ENCODE assay signal across 34 cellular contexts in genomic region chr11:110720646-110721283, GRCh38. TPM values are rescaled to one million over a fixed set of nuclear protein-coding genes. Genes with fewer than 3 reads are reported as not detected.
DNase-seq lines count a peak whose midpoint lies in the region; ATAC-seq and TF ChIP-seq lines count a peak whose summit lies in the region.
"Had no signal": no experiment of that assay in that cellular context is flagged by ENCODE, and none has a peak within 500 bp of the region (broad histone marks: within the 10 kb centered on the region; RNA-seq: fewer than 3 reads in every experiment).

No MANE protein-coding gene starts in this region.

- H3K9me3 Mint-ChIP-seq in mesothelial cell of epicardium (peaks cover 4% of the 10 kb centered on the region), WTC11 (no peaks in the 10 kb centered on the region)
- H3K9me3 Mint-ChIP-seq: activated CD4-positive, alpha-beta T cell treated with anti-CD3 and anti-CD28 coated beads, Interleukin-2, amount 10 ng/mL, durations not matched to agents 7 days and 5 days; memory B cell; neural crest cell; stimulated activated naive CD8-positive, alpha-beta T cell treated with anti-CD3 and anti-CD28 coated beads, Interleukin-15, amount 100 ng/mL, for 72 hours had no signal

- H3K4me3 Mint-ChIP-seq in mesothelial cell of epicardium: peak overlapping the region; percentile 18
- no peak overlapping the region for H3K4me3 Mint-ChIP-seq in WTC11
- H3K4me3 Mint-ChIP-seq: activated CD4-positive, alpha-beta T cell treated with anti-CD3 and anti-CD28 coated beads, Interleukin-2, amount 10 ng/mL, durations not matched to agents 7 days and 5 days; activated naive CD8-positive, alpha-beta T cell; memory B cell; neural crest cell; stimulated activated naive CD8-positive, alpha-beta T cell treated with anti-CD3 and anti-CD28 coated beads, Interleukin-15, amount 100 ng/mL, for 72 hours had no signal

- no peaks in the 10 kb centered on the region for H3K4me1 ChIP-seq in upper lobe of right lung
- H3K4me1 ChIP-seq: ascending aorta, parathyroid adenoma had no signal

- CTCF ChIA-PET in WTC11 (lab: Charles Lee): no interaction called here

- H3K4me1 Mint-ChIP-seq in mesothelial cell of epicardium: peaks cover 16% of the 10 kb centered on the region
- H3K4me1 Mint-ChIP-seq in WTC11: no peaks in the 10 kb centered on the region
- H3K4me1 Mint-ChIP-seq: activated CD4-positive, alpha-beta T cell treated with anti-CD3 and anti-CD28 coated beads, Interleukin-2, amount 10 ng/mL, durations not matched to agents 7 days and 5 days; memory B cell; neural crest cell; stimulated activated naive CD8-positive, alpha-beta T cell treated with anti-CD3 and anti-CD28 coated beads, Interleukin-15, amount 100 ng/mL, for 72 hours had no signal

- H3K27me3 Mint-ChIP-seq in mesothelial cell of epicardium (ENCODE audit: low read depth): no peaks in the 10 kb centered on the region
- H3K27me3 Mint-ChIP-seq in WTC11 (ENCODE audit: low read depth): peaks cover under 1% of the 10 kb centered on the region; the same call in 1 of the 2 replicates

- intact Hi-C loops in upper lobe of right lung (cut with DNase I): no loop called here

- peak overlapping the region; percentile 84 for H3K27ac Mint-ChIP-seq in mesothelial cell of epicardium
- no peak overlapping the region for H3K27ac Mint-ChIP-seq in WTC11
- H3K27ac Mint-ChIP-seq: activated CD4-positive, alpha-beta T cell treated with anti-CD3 and anti-CD28 coated beads, Interleukin-2, amount 10 ng/mL, durations not matched to agents 7 days and 5 days; activated naive CD8-positive, alpha-beta T cell; memory B cell; stimulated activated naive CD8-positive, alpha-beta T cell treated with anti-CD3 and anti-CD28 coated beads, Interleukin-15, amount 100 ng/mL, for 72 hours had no signal

- TF ChIP-seq CTCF in mesothelial cell of epicardium (IDR thresholded peaks at IDR 0.05; ENCODE audit: unreplicated experiment): no peak
- TF ChIP-seq CTCF in upper lobe of right lung (IDR thresholded peaks at IDR 0.05): no peak
- no peak for TF ChIP-seq CTCF in WTC11 (IDR thresholded peaks at IDR 0.05)

- no peak overlapping the region for H3K4me3 ChIP-seq in upper lobe of right lung
- H3K4me3 ChIP-seq: ascending aorta, coronary artery, esophagus muscularis mucosa had no signal

- POLR2A ChIA-PET in WTC11 (lab: Charles Lee): no interaction called here

- H3K9me3 ChIP-seq in upper lobe of right lung: no peaks in the 10 kb centered on the region
- H3K9me3 ChIP-seq: ascending aorta, esophagus muscularis mucosa had no signal

- peak overlapping the region; percentile 25 for H3K27ac ChIP-seq in upper lobe of right lung
- H3K27ac ChIP-seq: ascending aorta, coronary artery, esophagus muscularis mucosa, parathyroid adenoma, VCaP had no signal

- ATAC-seq in SK-N-SH treated with all-trans-retinoic acid at 6 μM for 48 hours (peak; percentile 85), upper lobe of right lung (peak; percentile 84), WTC11 (no peak), HG03565 (IDR thresholded peaks at IDR 0.05; ENCODE audit: unreplicated experiment) (no peak)
- ATAC-seq: left cardiac atrium; right cardiac atrium; stimulated activated naive CD8-positive, alpha-beta T cell treated with anti-CD3 and anti-CD28 coated beads, Interleukin-15, amount 100 ng/mL, for 72 hours had no signal

- H3K36me3 ChIP-seq in upper lobe of right lung: no peaks in the 10 kb centered on the region
- H3K36me3 ChIP-seq: ascending aorta, esophagus muscularis mucosa had no signal

- H3K36me3 Mint-ChIP-seq in mesothelial cell of epicardium: no peaks in the 10 kb centered on the region
- H3K36me3 Mint-ChIP-seq in WTC11: no peaks in the 10 kb centered on the region
- H3K36me3 Mint-ChIP-seq: activated naive CD8-positive, alpha-beta T cell had no signal

- DNase-seq in fibroblast of gingiva (ENCODE audit: low read depth) (peak; percentile 87), mesothelial cell of epicardium (ENCODE audit: low spot score in 2 of 2, unreplicated experiment in 2 of 2) (no peak), upper lobe of right lung (no peak), WTC11 (ENCODE audit: low spot score) (no peak)
- no peak for DNase-seq in effector CD4-positive, alpha-beta T cell
- DNase-seq: activated CD4-positive, alpha-beta T cell treated with anti-CD3 and anti-CD28 coated beads, Interleukin-2, amount 10 ng/mL, durations not matched to agents 7 days and 5 days; activated effector memory CD4-positive, alpha-beta T cell treated with Interleukin-2 at 50 U/mL for 16 hours; activated T-cell treated with anti-CD3 and anti-CD28 coated beads, Interleukin-2, amount 50 U/mL, for 1 hour; C1 segment of cervical spinal cord; HCEC 1CT; hypothalamus; Kasumi-1; left cardiac atrium; NCI-H1436 treated with DMSO at 0.1 percent for 48 hours; NCI-H2107; NCI-H82; right cardiac atrium; SIG-M5; stimulated activated CD4-positive, alpha-beta T cell treated with anti-CD3 and anti-CD28 coated beads, Interleukin-2, amount 100 ng/mL, for 48 hours; stimulated activated naive CD8-positive, alpha-beta T cell treated with anti-CD3 and anti-CD28 coated beads, Interleukin-15, amount 100 ng/mL, for 72 hours; T1000 had no signal

- H3K27me3 ChIP-seq in upper lobe of right lung: no peaks in the 10 kb centered on the region
- H3K27me3 ChIP-seq: ascending aorta, esophagus muscularis mucosa had no signal

TF ChIP-seq in SK-N-SH treated with all-trans-retinoic acid at 6 μM for 48 hours, 23 proteins besides CTCF, POLR2A, EP300 and RAD21:
- TF ChIP-seq TCF4 (CRISPR knock-in tag; IDR thresholded peaks at IDR 0.05; ENCODE audit: borderline replicate concordance): peak; percentile 62; the same call in 1 of the 2 replicates
- peak; percentile 80; the same call in 1 of the 2 replicates for TF ChIP-seq TOX (CRISPR knock-in tag; IDR thresholded peaks at IDR 0.05; ENCODE audit: borderline replicate concordance)
- TF ChIP-seq GLIS3 (CRISPR knock-in tag; IDR thresholded peaks at IDR 0.05): no peak
- TF ChIP-seq RARB (CRISPR knock-in tag; IDR thresholded peaks at IDR 0.05): peak; percentile 85; the same call in 1 of the 2 replicates
- no peak for TF ChIP-seq BACH2 (CRISPR knock-in tag; IDR thresholded peaks at IDR 0.05; ENCODE audit: borderline replicate concordance)
- TF ChIP-seq, protein P1, sequence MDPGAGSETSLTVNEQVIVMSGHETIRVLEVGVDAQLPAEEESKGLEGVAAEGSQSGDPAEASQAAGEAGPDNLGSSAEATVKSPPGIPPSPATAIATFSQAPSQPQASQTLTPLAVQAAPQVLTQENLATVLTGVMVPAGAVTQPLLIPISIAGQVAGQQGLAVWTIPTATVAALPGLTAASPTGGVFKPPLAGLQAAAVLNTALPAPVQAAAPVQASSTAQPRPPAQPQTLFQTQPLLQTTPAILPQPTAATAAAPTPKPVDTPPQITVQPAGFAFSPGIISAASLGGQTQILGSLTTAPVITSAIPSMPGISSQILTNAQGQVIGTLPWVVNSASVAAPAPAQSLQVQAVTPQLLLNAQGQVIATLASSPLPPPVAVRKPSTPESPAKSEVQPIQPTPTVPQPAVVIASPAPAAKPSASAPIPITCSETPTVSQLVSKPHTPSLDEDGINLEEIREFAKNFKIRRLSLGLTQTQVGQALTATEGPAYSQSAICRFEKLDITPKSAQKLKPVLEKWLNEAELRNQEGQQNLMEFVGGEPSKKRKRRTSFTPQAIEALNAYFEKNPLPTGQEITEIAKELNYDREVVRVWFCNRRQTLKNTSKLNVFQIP (CRISPR knock-in tag; IDR thresholded peaks at IDR 0.05; ENCODE audit: borderline replicate concordance, low read depth): peak; percentile 88; the same call in 1 of the 2 replicates
- TF ChIP-seq ZC3H10 (CRISPR knock-in tag; IDR thresholded peaks at IDR 0.05): peak; percentile 95
- peak; percentile 74 for TF ChIP-seq ISL1 (CRISPR knock-in tag; IDR thresholded peaks at IDR 0.05)

TF ChIP-seq in WTC11, 78 proteins besides CTCF, POLR2A, EP300 and RAD21:
- TF ChIP-seq SOX15 (CRISPR knock-in tag; IDR thresholded peaks at IDR 0.05) (no peak), ZNF671 (CRISPR knock-in tag; IDR thresholded peaks at IDR 0.05) (no peak), CREB1 (CRISPR knock-in tag; IDR thresholded peaks at IDR 0.05) (no peak), MXD4 (CRISPR knock-in tag; IDR thresholded peaks at IDR 0.05; ENCODE audit: borderline replicate concordance) (no peak), TP53 (CRISPR knock-in tag; IDR thresholded peaks at IDR 0.05) (no peak)
- TF ChIP-seq, protein P2, sequence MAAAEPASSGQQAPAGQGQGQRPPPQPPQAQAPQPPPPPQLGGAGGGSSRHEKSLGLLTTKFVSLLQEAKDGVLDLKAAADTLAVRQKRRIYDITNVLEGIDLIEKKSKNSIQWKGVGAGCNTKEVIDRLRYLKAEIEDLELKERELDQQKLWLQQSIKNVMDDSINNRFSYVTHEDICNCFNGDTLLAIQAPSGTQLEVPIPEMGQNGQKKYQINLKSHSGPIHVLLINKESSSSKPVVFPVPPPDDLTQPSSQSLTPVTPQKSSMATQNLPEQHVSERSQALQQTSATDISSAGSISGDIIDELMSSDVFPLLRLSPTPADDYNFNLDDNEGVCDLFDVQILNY (CRISPR knock-in tag; IDR thresholded peaks at IDR 0.05): no peak
- TF ChIP-seq, protein P3, sequence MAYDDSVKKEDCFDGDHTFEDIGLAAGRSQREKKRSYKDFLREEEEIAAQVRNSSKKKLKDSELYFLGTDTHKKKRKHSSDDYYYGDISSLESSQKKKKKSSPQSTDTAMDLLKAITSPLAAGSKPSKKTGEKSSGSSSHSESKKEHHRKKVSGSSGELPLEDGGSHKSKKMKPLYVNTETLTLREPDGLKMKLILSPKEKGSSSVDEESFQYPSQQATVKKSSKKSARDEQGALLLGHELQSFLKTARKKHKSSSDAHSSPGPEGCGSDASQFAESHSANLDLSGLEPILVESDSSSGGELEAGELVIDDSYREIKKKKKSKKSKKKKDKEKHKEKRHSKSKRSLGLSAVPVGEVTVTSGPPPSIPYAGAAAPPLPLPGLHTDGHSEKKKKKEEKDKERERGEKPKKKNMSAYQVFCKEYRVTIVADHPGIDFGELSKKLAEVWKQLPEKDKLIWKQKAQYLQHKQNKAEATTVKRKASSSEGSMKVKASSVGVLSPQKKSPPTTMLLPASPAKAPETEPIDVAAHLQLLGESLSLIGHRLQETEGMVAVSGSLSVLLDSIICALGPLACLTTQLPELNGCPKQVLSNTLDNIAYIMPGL (CRISPR knock-in tag; IDR thresholded peaks at IDR 0.05): no peak

RNA-seq across cellular contexts. Expression of gene ARHGAP20, which starts 8.5 kb away (rescaled TPM):
- 8.4 to 9.0 TPM (median 8.9 TPM) in 3 replicates for total RNA-seq in mesothelial cell of epicardium
- total RNA-seq in upper lobe of right lung: 6.6 TPM
- total RNA-seq in WTC11 (2021): 0.07 to 0.15 TPM (median 0.07 TPM) in 3 replicates
- total RNA-seq: activated CD4-positive, alpha-beta T cell treated with anti-CD3 and anti-CD28 coated beads, Interleukin-2, amount 10 ng/mL, durations not matched to agents 7 days and 5 days; activated CD8-positive, alpha-beta memory T cell treated with anti-CD3 and anti-CD28 coated beads for 36 hours; G401; NCI-H460 had no signal

Comparison
In these comparisons a context has a peak if more than half of its experiments do, and no peak if none do; other contexts are left out.
1. ATAC-seq: peak in SK-N-SH treated with all-trans-retinoic acid at 6 μM for 48 hours (single experiment) and upper lobe of right lung (single experiment); none in WTC11 (single experiment) and HG03565 (single experiment).